34 cellular contexts compared by ENCODE assay signal in the genomic region with DNA sequence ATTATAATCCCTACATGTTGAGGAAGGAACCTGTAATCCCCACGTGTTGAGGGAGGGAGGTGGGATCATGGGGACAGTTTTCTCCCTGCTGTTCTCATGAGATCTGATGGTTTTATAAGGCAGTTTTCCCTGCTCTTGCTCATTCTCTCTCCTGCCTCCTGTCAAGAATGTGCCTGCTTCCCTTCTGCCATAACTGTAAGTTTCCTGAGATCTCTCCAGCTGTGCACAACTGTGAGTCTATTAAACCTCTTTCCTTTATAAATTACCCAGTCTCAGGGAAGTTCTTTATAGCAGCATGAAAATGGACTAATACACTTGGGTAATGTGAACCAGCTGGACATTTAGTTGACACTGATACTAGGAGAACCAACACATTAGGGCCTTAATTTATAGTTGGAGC.
"Had no signal": no experiment of that assay in that cellular context is flagged by ENCODE, and none has a peak within 500 bp of the region (broad histone marks: within the 10 kb centered on the region; RNA-seq: fewer than 3 reads in every experiment).

No MANE protein-coding gene starts in this region.

- H3K27me3 Mint-ChIP-seq: activated CD4-positive, alpha-beta T cell treated with anti-CD3 and anti-CD28 coated beads, Interleukin-2, amount 10 ng/mL, durations not matched to agents 24 days and 14 days; activated CD8-positive, alpha-beta memory T cell treated with anti-CD3 and anti-CD28 coated beads, Interleukin-2, amount 10 ng/mL, durations not matched to agents 7 days and 5 days; activated naive CD4-positive, alpha-beta T cell treated with anti-CD3 and anti-CD28 coated beads, Interleukin-2, amount 50 U/mL, for 24 hours; activated naive CD8-positive, alpha-beta T cell treated with anti-CD3 and anti-CD28 coated beads for 36 hours; activated naive CD8-positive, alpha-beta T cell treated with anti-CD3 and anti-CD28 coated beads, Interleukin-2, amount 50 U/mL, for 24 hours; dendritic cell treated with granulocyte-macrophage colony-stimulating factor and Interleukin-4, amounts not matched to agents 40 ng/mL and 50 ng/mL, for 4 days had no signal

- H3K4me1 Mint-ChIP-seq: activated CD4-positive, alpha-beta T cell treated with anti-CD3 and anti-CD28 coated beads for 36 hours; activated CD4-positive, alpha-beta T cell treated with anti-CD3 and anti-CD28 coated beads, Interleukin-2, amount 10 ng/mL, durations not matched to agents 24 days and 14 days; activated CD8-positive, alpha-beta memory T cell treated with anti-CD3 and anti-CD28 coated beads, Interleukin-2, amount 10 ng/mL, durations not matched to agents 7 days and 5 days; activated naive CD4-positive, alpha-beta T cell treated with anti-CD3 and anti-CD28 coated beads, Interleukin-2, amount 50 U/mL, for 24 hours; activated naive CD8-positive, alpha-beta T cell treated with anti-CD3 and anti-CD28 coated beads for 36 hours; activated naive CD8-positive, alpha-beta T cell treated with anti-CD3 and anti-CD28 coated beads, Interleukin-2, amount 50 U/mL, for 24 hours; endodermal cell had no signal

- H3K27me3 ChIP-seq: adrenal gland, body of pancreas, dorsolateral prefrontal cortex, esophagus muscularis mucosa, gastroesophageal sphincter, heart right ventricle, hepatocyte had no signal

- DNase-seq: activated CD4-positive, alpha-beta memory T cell treated with anti-CD3 and anti-CD28 coated beads for 36 hours; activated CD4-positive, alpha-beta T cell treated with anti-CD3 and anti-CD28 coated beads for 36 hours; activated CD4-positive, alpha-beta T cell treated with anti-CD3 and anti-CD28 coated beads, Interleukin-2, amount 10 ng/mL, durations not matched to agents 24 days and 14 days; activated CD4-positive, CD25-positive, alpha-beta regulatory T cell; activated CD4-positive, CD25-positive, alpha-beta regulatory T cell treated with anti-CD3 and anti-CD28 coated beads, Interleukin-2, amount 50 U/mL, for 72 hours; activated CD8-positive, alpha-beta memory T cell treated with anti-CD3 and anti-CD28 coated beads, Interleukin-2, amount 10 ng/mL, durations not matched to agents 7 days and 5 days; activated CD8-positive, alpha-beta memory T cell treated with anti-CD3 and anti-CD28 coated beads, Interleukin-2, amount 50 U/mL, for 4 hours; activated CD8-positive, alpha-beta T cell treated with anti-CD3 and anti-CD28 coated beads, Interleukin-2, amount 10 ng/mL, durations not matched to agents 7 days and 5 days; activated effector memory CD4-positive, alpha-beta T cell treated with anti-CD3 and anti-CD28 coated beads, Interleukin-2, amount 50 U/mL, for 16 hours; activated naive CD4-positive, alpha-beta T cell treated with anti-CD3 and anti-CD28 coated beads for 36 hours; activated naive CD8-positive, alpha-beta T cell treated with anti-CD3 and anti-CD28 coated beads for 36 hours; activated naive CD8-positive, alpha-beta T cell treated with anti-CD3 and anti-CD28 coated beads, Interleukin-2, amount 50 U/mL, for 24 hours; activated T-cell treated with anti-CD3 and anti-CD28 coated beads, Interleukin-2, amount 50 U/mL, for 1 hour; activated T-cell treated with anti-CD3 and anti-CD28 coated beads, Interleukin-2, amount 50 U/mL, for 48 hours; adrenal gland; amygdala; aorta; body of pancreas; central memory CD4-positive, alpha-beta T cell; cerebellar nuclear complex; dorsolateral prefrontal cortex; effector memory CD4-positive, alpha-beta T cell; endodermal cell; foreskin melanocyte; heart right ventricle; T-helper 2 cell had no signal

- H3K4me2 ChIP-seq: hepatocyte had no signal

- H3K9me3 ChIP-seq: adrenal gland, body of pancreas, esophagus muscularis mucosa, gastroesophageal sphincter, heart right ventricle had no signal

- H3K4me3 Mint-ChIP-seq: activated CD4-positive, alpha-beta memory T cell treated with anti-CD3 and anti-CD28 coated beads for 36 hours; activated CD4-positive, alpha-beta T cell treated with anti-CD3 and anti-CD28 coated beads for 36 hours; activated CD4-positive, alpha-beta T cell treated with anti-CD3 and anti-CD28 coated beads, Interleukin-2, amount 10 ng/mL, durations not matched to agents 24 days and 14 days; activated CD8-positive, alpha-beta memory T cell treated with anti-CD3 and anti-CD28 coated beads, Interleukin-2, amount 10 ng/mL, durations not matched to agents 7 days and 5 days; activated CD8-positive, alpha-beta T cell treated with anti-CD3 and anti-CD28 coated beads, Interleukin-2, amount 10 ng/mL, durations not matched to agents 7 days and 5 days; activated naive CD4-positive, alpha-beta T cell treated with anti-CD3 and anti-CD28 coated beads for 36 hours; activated naive CD4-positive, alpha-beta T cell treated with anti-CD3 and anti-CD28 coated beads, Interleukin-2, amount 50 U/mL, for 24 hours; activated naive CD8-positive, alpha-beta T cell treated with anti-CD3 and anti-CD28 coated beads for 36 hours; activated naive CD8-positive, alpha-beta T cell treated with anti-CD3 and anti-CD28 coated beads, Interleukin-2, amount 50 U/mL, for 24 hours; activated T-helper 1 cell treated with anti-CD3 and anti-CD28 coated beads, Interleukin-12 subunit alpha, Interleukin-12 subunit beta, Interleukin-2, Interleukin-4 antibody, amounts not matched to agents 30 ng/mL and 10 ng/mL and 1 ng/mL, durations not matched to agents 14 hours and 24 hours and 36 hours; dendritic cell treated with granulocyte-macrophage colony-stimulating factor and Interleukin-4, amounts not matched to agents 40 ng/mL and 50 ng/mL, for 4 days; endodermal cell had no signal

- H3K36me3 ChIP-seq: adrenal gland, esophagus muscularis mucosa, gastroesophageal sphincter, heart right ventricle had no signal

- H3K27ac Mint-ChIP-seq: activated CD4-positive, alpha-beta memory T cell treated with anti-CD3 and anti-CD28 coated beads for 36 hours; activated CD4-positive, alpha-beta T cell treated with anti-CD3 and anti-CD28 coated beads for 36 hours; activated CD4-positive, alpha-beta T cell treated with anti-CD3 and anti-CD28 coated beads, Interleukin-2, amount 10 ng/mL, durations not matched to agents 24 days and 14 days; activated CD8-positive, alpha-beta memory T cell treated with anti-CD3 and anti-CD28 coated beads, Interleukin-2, amount 10 ng/mL, durations not matched to agents 7 days and 5 days; activated CD8-positive, alpha-beta T cell treated with anti-CD3 and anti-CD28 coated beads, Interleukin-2, amount 10 ng/mL, durations not matched to agents 7 days and 5 days; activated naive CD4-positive, alpha-beta T cell treated with anti-CD3 and anti-CD28 coated beads for 36 hours; activated naive CD4-positive, alpha-beta T cell treated with anti-CD3 and anti-CD28 coated beads, Interleukin-2, amount 50 U/mL, for 24 hours; activated naive CD8-positive, alpha-beta T cell treated with anti-CD3 and anti-CD28 coated beads for 36 hours; activated naive CD8-positive, alpha-beta T cell treated with anti-CD3 and anti-CD28 coated beads, Interleukin-2, amount 50 U/mL, for 24 hours; activated T-helper 1 cell treated with anti-CD3 and anti-CD28 coated beads, Interleukin-12 subunit alpha, Interleukin-12 subunit beta, Interleukin-2, Interleukin-4 antibody, amounts not matched to agents 30 ng/mL and 10 ng/mL and 1 ng/mL, durations not matched to agents 14 hours and 24 hours and 36 hours; activated T-helper 2 cell treated with anti-CD3 and anti-CD28 coated beads, Interferon-gamma antibody, Interleukin-2, Interleukin-4, amounts not matched to agents 10 μg/mL and 5 μg/mL and 100 μg/mL, durations not matched to agents 14 hours and 24 hours and 36 hours; dendritic cell treated with granulocyte-macrophage colony-stimulating factor and Interleukin-4, amounts not matched to agents 40 ng/mL and 50 ng/mL, for 4 days; endodermal cell had no signal

- H3K4me1 ChIP-seq: adrenal gland, body of pancreas, esophagus muscularis mucosa, gastroesophageal sphincter, heart right ventricle had no signal

- H3K27ac ChIP-seq: adrenal gland, body of pancreas, coronary artery, dorsolateral prefrontal cortex, esophagus muscularis mucosa, gastroesophageal sphincter, heart right ventricle, hepatocyte had no signal

- H3K36me3 Mint-ChIP-seq: activated CD4-positive, alpha-beta memory T cell treated with anti-CD3 and anti-CD28 coated beads for 36 hours; activated CD8-positive, alpha-beta memory T cell treated with anti-CD3 and anti-CD28 coated beads, Interleukin-2, amount 10 ng/mL, durations not matched to agents 7 days and 5 days had no signal

- H3K4me3 ChIP-seq: adrenal gland, body of pancreas, coronary artery, dorsolateral prefrontal cortex, esophagus muscularis mucosa, gastroesophageal sphincter, heart right ventricle, hepatocyte had no signal

- ATAC-seq: activated CD4-positive, alpha-beta T cell treated with anti-CD3 and anti-CD28 coated beads for 36 hours; activated CD8-positive, alpha-beta memory T cell treated with anti-CD3 and anti-CD28 coated beads, Interleukin-2, amount 10 ng/mL, durations not matched to agents 7 days and 5 days; activated CD8-positive, alpha-beta T cell treated with anti-CD3 and anti-CD28 coated beads, Interleukin-2, amount 10 ng/mL, durations not matched to agents 7 days and 5 days; activated naive CD8-positive, alpha-beta T cell treated with anti-CD3 and anti-CD28 coated beads, Interleukin-2, amount 50 U/mL, for 24 hours; body of pancreas; gastroesophageal sphincter; heart right ventricle had no signal

- H3K9me3 Mint-ChIP-seq: activated naive CD4-positive, alpha-beta T cell treated with anti-CD3 and anti-CD28 coated beads for 36 hours; activated naive CD4-positive, alpha-beta T cell treated with anti-CD3 and anti-CD28 coated beads, Interleukin-2, amount 50 U/mL, for 24 hours; activated T-helper 2 cell treated with anti-CD3 and anti-CD28 coated beads, Interferon-gamma antibody, Interleukin-2, Interleukin-4, amounts not matched to agents 10 μg/mL and 5 μg/mL and 100 μg/mL, durations not matched to agents 14 hours and 24 hours and 36 hours; endodermal cell had no signal
